12 cellular contexts compared by ENCODE assay signal in genomic region chr1:23930861-23931471, GRCh38. TPM values are rescaled to one million over a fixed set of nuclear protein-coding genes. Genes with fewer than 3 reads are reported as not detected.
DNase-seq lines count a peak whose midpoint lies in the region; ATAC-seq, FAIRE-seq and TF ChIP-seq lines count a peak whose summit lies in the region.
"Had no signal": no experiment of that assay in that cellular context is flagged by ENCODE, and none has a peak within 500 bp of the region (broad histone marks: within the 10 kb centered on the region; RNA-seq: fewer than 3 reads in every experiment).

No MANE protein-coding gene starts in this region.

- H3K36me3 ChIP-seq in ascending aorta, result no peaks in the 10 kb centered on the region
- H3K36me3 ChIP-seq in tibial artery, result no peaks in the 10 kb centered on the region
- H3K36me3 ChIP-seq: esophagus squamous epithelium, neural progenitor cell had no signal

- H3K4me1 ChIP-seq in ascending aorta, result peaks cover 0 to 10% of the 10 kb centered on the region in 2 donors
- peaks cover 0 to 13% (median 4%) of the 10 kb centered on the region in 4 donors for H3K4me1 ChIP-seq in tibial artery
- H3K4me1 ChIP-seq: neural progenitor cell had no signal

- H3K27ac ChIP-seq in ascending aorta (peak overlapping the region; percentile 78 to 89), tibial artery (peak overlapping the region; percentile 67 to 82)
- H3K27ac ChIP-seq: neural progenitor cell had no signal

- H3K4me3 ChIP-seq in ascending aorta (peak overlapping the region in 1 of 2 donors; percentile 48), tibial artery (peak overlapping the region; percentile 26 to 39)
- H3K4me3 ChIP-seq: esophagus squamous epithelium, neural progenitor cell had no signal

- DNase-seq in GM18507 (ENCODE audit: extremely low spot score, insufficient read length, low read depth) (no peak), ascending aorta (ENCODE audit: low spot score in 2 of 2) (peak in 1 of 2 donors; percentile 75), kidney glomerular epithelial cell (lab: John Stamatoyannopoulos, UW) (peak; percentile 94), tibial artery (no peak), sciatic nerve (ENCODE audit: low spot score) (no peak), posterior vena cava (ENCODE audit: low spot score) (no peak), SW480 (ENCODE audit: low spot score) (no peak)
- DNase-seq in stimulated activated naive CD8-positive, alpha-beta T cell treated with anti-CD3 and anti-CD28 coated beads, Interleukin-15, Interleukin-2, amounts not matched to agents 100 U/mL and 50 U/mL, for 24 hours, result no peak
- DNase-seq: esophagus squamous epithelium, Kasumi-1, SHP77 treated with DMSO at 0.1 percent for 48 hours had no signal

- H3K9me3 ChIP-seq in ascending aorta (no peaks in the 10 kb centered on the region), tibial artery (no peaks in the 10 kb centered on the region)
- H3K9me3 ChIP-seq: esophagus squamous epithelium had no signal

- intact Hi-C loops in ascending aorta (cut with DNase I), result loop anchor here (2.0 kb wide), 1 partner anchor 62 kb away; the partner anchor contains the start of gene FUCA1
- intact Hi-C loops in tibial artery (cut with DNase I; ENCODE audit: low total_unique reads), result no loop called here
- intact Hi-C loops in sciatic nerve (cut with DNase I), result no loop called here
- intact Hi-C loops in posterior vena cava (cut with DNase I), result no loop called here

- TF ChIP-seq CTCF in ascending aorta (IDR thresholded peaks at IDR 0.05) (no peak), tibial artery (IDR thresholded peaks at IDR 0.05) (no peak)

- peak; percentile 48 for FAIRE-seq in GM18507 (lab: Jason Lieb, UNC)

- H3K27me3 ChIP-seq in ascending aorta (no peaks in the 10 kb centered on the region), tibial artery (no peaks in the 10 kb centered on the region)
- H3K27me3 ChIP-seq: esophagus squamous epithelium, neural progenitor cell had no signal

- ATAC-seq in sciatic nerve, result no peak
- no peak for ATAC-seq in stimulated activated naive CD8-positive, alpha-beta T cell treated with anti-CD3 and anti-CD28 coated beads, Interleukin-15, Interleukin-2, amounts not matched to agents 100 U/mL and 50 U/mL, for 24 hours

RNA-seq across cellular contexts. Expression of gene CNR2, which starts 17.8 kb away (rescaled TPM):
- not detected for total RNA-seq in ascending aorta
- total RNA-seq in sciatic nerve, result 0.09 TPM
- under 1 TPM; 0.05 to 0.14 TPM for total RNA-seq in posterior vena cava

RNA-seq across cellular contexts. Expression of gene PNRC2, which starts 28.7 kb away (rescaled TPM):
- total RNA-seq in ascending aorta, result 62.7 TPM
- 84.2 TPM for total RNA-seq in sciatic nerve
- total RNA-seq in posterior vena cava, result 100 to 1,000 TPM in 1 of 2 donors, 10 to 100 TPM in 1; 85.6 to 104 TPM

RNA-seq across cellular contexts. Expression of gene SRSF10, which starts 49.2 kb away (rescaled TPM):
- total RNA-seq in ascending aorta, result 80.6 TPM
- total RNA-seq in sciatic nerve, result 92.1 TPM
- 10 to 100 TPM; 74.1 to 77.4 TPM for total RNA-seq in posterior vena cava
